19 cellular contexts compared by ENCODE assay signal in the genomic region with DNA sequence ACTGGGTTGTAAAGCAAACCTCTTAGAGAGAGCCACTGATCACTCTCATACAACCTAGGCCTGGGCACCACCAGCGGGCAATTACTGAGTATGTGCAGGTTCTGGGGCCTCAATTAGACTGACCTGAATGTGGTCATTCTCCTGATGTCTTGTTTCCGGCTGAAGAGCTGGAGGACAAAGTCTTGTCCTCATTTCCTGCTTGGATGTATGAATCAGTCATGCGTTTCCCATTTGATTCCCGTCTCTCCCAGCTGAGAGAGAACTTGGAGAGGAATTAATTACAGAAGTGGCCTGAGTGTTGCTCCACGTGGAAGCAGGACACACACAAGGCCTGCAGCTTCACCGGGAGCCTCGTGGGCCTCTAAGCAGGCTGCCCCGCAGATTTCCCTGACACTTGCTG.
DNase-seq lines count a peak whose midpoint lies in the region; ATAC-seq, FAIRE-seq and TF ChIP-seq lines count a peak whose summit lies in the region.
"Had no signal": no experiment of that assay in that cellular context is flagged by ENCODE, and none has a peak within 500 bp of the region (broad histone marks: within the 10 kb centered on the region; RNA-seq: fewer than 3 reads in every experiment).

No MANE protein-coding gene starts in this region.

- no peaks in the 10 kb centered on the region for H3K27me3 Mint-ChIP-seq in T-cell

- TF ChIP-seq CTCF in AG10803 (conservative IDR thresholded peaks at IDR 0.05; ENCODE audit: low read length) = no peak

- ATAC-seq in T-cell (replicated peaks in 1 of 4) = no peak
- ATAC-seq: A549 had no signal

- no peak for FAIRE-seq in urothelium cell line (lab: Jason Lieb, UNC)
- FAIRE-seq: A549, GM12892 had no signal

- POLR2A ChIA-PET in T-cell (lab: Charles Lee) = no interaction called here

- H3K4me3 Mint-ChIP-seq in T-cell = no peak overlapping the region

- H3K36me3 Mint-ChIP-seq in T-cell = no peaks in the 10 kb centered on the region

- H3K9me3 Mint-ChIP-seq in T-cell = peaks cover 0 to 9% (median 0%) of the 10 kb centered on the region in 3 donors

- CTCF ChIA-PET in T-cell (lab: Charles Lee) = no interaction called here

- DNase-seq in AG10803 (ENCODE audit: low read depth) (peak; percentile 15), M059J (ENCODE audit: low read depth) (peak; percentile 5), dermis blood vessel endothelial cell (peak; percentile 82), lung microvascular endothelial cell (ENCODE audit: low read depth in 2 of 2) (peak; percentile 46 to 95), T-cell (no peak), NCI-H1694 treated with DMSO at 0.1 percent for 48 hours (lab: John Stamatoyannopoulos, UW) (no peak), urothelium cell line (ENCODE audit: low spot score) (no peak)
- DNase-seq in activated CD8-positive, alpha-beta memory T cell treated with anti-CD3 and anti-CD28 coated beads, Interleukin-2, amount 50 U/mL, for 48 hours = no peak
- DNase-seq: AML-193, Caco-2, DMS53, MG63, NCI-H1105 treated with DMSO at 0.1 percent for 48 hours, NCI-H1930, NCI-H2171 treated with DMSO at 0.1 percent for 48 hours, NCI-H524 had no signal

- H3K4me1 Mint-ChIP-seq in T-cell = no peaks in the 10 kb centered on the region

- no peak overlapping the region for H3K4me3 ChIP-seq in AG10803 (ENCODE audit: low read length)
- H3K4me3 ChIP-seq: A549, MG63, SK-N-MC had no signal

- no peak overlapping the region for H3K27ac Mint-ChIP-seq in T-cell

Comparison
In these comparisons a context has a peak if more than half of its experiments do, and no peak if none do; other contexts are left out.
1. DNase-seq: peak in AG10803 (single experiment), M059J (single experiment), dermis blood vessel endothelial cell (single experiment) and lung microvascular endothelial cell (2 of 2); none in T-cell (0 of 34), NCI-H1694 treated with DMSO at 0.1 percent for 48 hours (single experiment), urothelium cell line (single experiment) and activated CD8-positive, alpha-beta memory T cell treated with anti-CD3 and anti-CD28 coated beads, Interleukin-2, amount 50 U/mL, for 48 hours (single experiment).